7 cellular contexts compared by ENCODE assay signal in genomic region chr6:147257760-147258159, GRCh38.
"Had no signal": no experiment of that assay in that cellular context is flagged by ENCODE, and none has a peak within 500 bp of the region (broad histone marks: within the 10 kb centered on the region; RNA-seq: fewer than 3 reads in every experiment).

No MANE protein-coding gene starts in this region.

- H3K4me3 ChIP-seq: GM23338 had no signal

- H3K4me1 Mint-ChIP-seq: GM23338, H9 had no signal

- ATAC-seq: GM23338, HepG2 had no signal

- H3K4me3 Mint-ChIP-seq: GM23338, H9, IgD-negative memory B cell had no signal

- H3K27ac ChIP-seq: HL-60 had no signal

- H3K27me3 Mint-ChIP-seq: IgD-negative memory B cell had no signal

- DNase-seq: H9, HCEC 1CT, KG1 had no signal

- H3K27ac Mint-ChIP-seq: GM23338, IgD-negative memory B cell had no signal
